Comparison of ENCODE assay signal across 15 cellular contexts in genomic region chr12:95784886-95785285, GRCh38. TPM values are rescaled to one million over a fixed set of nuclear protein-coding genes. Genes with fewer than 3 reads are reported as not detected.
"Had no signal": no experiment of that assay in that cellular context is flagged by ENCODE, and none has a peak within 500 bp of the region (broad histone marks: within the 10 kb centered on the region; RNA-seq: fewer than 3 reads in every experiment).

No MANE protein-coding gene starts in this region.

- H3K9me3 ChIP-seq: stomach, testis had no signal

- H3K9me3 Mint-ChIP-seq: activated CD4-positive, alpha-beta memory T cell treated with anti-CD3 and anti-CD28 coated beads, Interleukin-2, amount 10 ng/mL, durations not matched to agents 7 days and 5 days; activated naive CD4-positive, alpha-beta T cell treated with anti-CD3 and anti-CD28 coated beads, Interleukin-2, amount 10 ng/mL, durations not matched to agents 7 days and 5 days; activated T-cell treated with anti-CD3 and anti-CD28 coated beads, Interleukin-2, amount 50 U/mL, for 24 hours; neural crest cell had no signal

- H3K4me3 ChIP-seq: cardiac muscle cell, pancreas, testis had no signal

- H3K27ac ChIP-seq: cardiac muscle cell, pancreas, testis had no signal

- H3K4me3 Mint-ChIP-seq: activated CD4-positive, alpha-beta memory T cell treated with anti-CD3 and anti-CD28 coated beads, Interleukin-2, amount 10 ng/mL, durations not matched to agents 7 days and 5 days; activated CD4-positive, alpha-beta T cell treated with anti-CD3 and anti-CD28 coated beads for 36 hours; activated naive CD4-positive, alpha-beta T cell treated with anti-CD3 and anti-CD28 coated beads, Interleukin-2, amount 10 ng/mL, durations not matched to agents 7 days and 5 days; activated T-cell treated with anti-CD3 and anti-CD28 coated beads, Interleukin-2, amount 50 U/mL, for 24 hours; neural crest cell; T-helper 17 cell had no signal

- DNase-seq: activated CD4-positive, alpha-beta memory T cell treated with anti-CD3 and anti-CD28 coated beads, Interleukin-2, amount 10 ng/mL, durations not matched to agents 7 days and 5 days; activated CD4-positive, alpha-beta T cell treated with anti-CD3 and anti-CD28 coated beads for 36 hours; activated naive CD4-positive, alpha-beta T cell treated with anti-CD3 and anti-CD28 coated beads, Interleukin-2, amount 10 ng/mL, durations not matched to agents 7 days and 5 days; activated T-cell treated with anti-CD3 and anti-CD28 coated beads, Interleukin-2, amount 50 U/mL, for 24 hours; foreskin melanocyte; kidney glomerular epithelial cell; pancreas; stimulated activated CD4-positive, alpha-beta T cell treated with anti-CD3 and anti-CD28 coated beads, Interleukin-2, amount 100 ng/mL, for 24 hours; stomach; T-helper 17 cell; testis had no signal

- H3K27me3 ChIP-seq: pancreas, testis had no signal

- H3K4me1 Mint-ChIP-seq: activated CD4-positive, alpha-beta T cell treated with anti-CD3 and anti-CD28 coated beads for 36 hours had no signal

- ATAC-seq: activated CD4-positive, alpha-beta T cell treated with anti-CD3 and anti-CD28 coated beads for 36 hours; pancreas; sciatic nerve; T-helper 17 cell had no signal

- H3K36me3 Mint-ChIP-seq: activated naive CD4-positive, alpha-beta T cell treated with anti-CD3 and anti-CD28 coated beads, Interleukin-2, amount 10 ng/mL, durations not matched to agents 7 days and 5 days had no signal

- H3K36me3 ChIP-seq: cardiac muscle cell, pancreas had no signal

- H3K27ac Mint-ChIP-seq: activated CD4-positive, alpha-beta memory T cell treated with anti-CD3 and anti-CD28 coated beads, Interleukin-2, amount 10 ng/mL, durations not matched to agents 7 days and 5 days; activated CD4-positive, alpha-beta T cell treated with anti-CD3 and anti-CD28 coated beads for 36 hours; activated naive CD4-positive, alpha-beta T cell treated with anti-CD3 and anti-CD28 coated beads, Interleukin-2, amount 10 ng/mL, durations not matched to agents 7 days and 5 days; activated T-cell treated with anti-CD3 and anti-CD28 coated beads, Interleukin-2, amount 50 U/mL, for 24 hours; T-helper 17 cell had no signal

- FAIRE-seq: colon, pancreas had no signal

RNA-seq across cellular contexts. Expression of gene NTN4, which starts 5.7 kb away (rescaled TPM):
- total RNA-seq: activated CD4-positive, alpha-beta T cell treated with anti-CD3 and anti-CD28 coated beads for 36 hours had no signal
